9 cellular contexts compared by ENCODE assay signal in the genomic region with DNA sequence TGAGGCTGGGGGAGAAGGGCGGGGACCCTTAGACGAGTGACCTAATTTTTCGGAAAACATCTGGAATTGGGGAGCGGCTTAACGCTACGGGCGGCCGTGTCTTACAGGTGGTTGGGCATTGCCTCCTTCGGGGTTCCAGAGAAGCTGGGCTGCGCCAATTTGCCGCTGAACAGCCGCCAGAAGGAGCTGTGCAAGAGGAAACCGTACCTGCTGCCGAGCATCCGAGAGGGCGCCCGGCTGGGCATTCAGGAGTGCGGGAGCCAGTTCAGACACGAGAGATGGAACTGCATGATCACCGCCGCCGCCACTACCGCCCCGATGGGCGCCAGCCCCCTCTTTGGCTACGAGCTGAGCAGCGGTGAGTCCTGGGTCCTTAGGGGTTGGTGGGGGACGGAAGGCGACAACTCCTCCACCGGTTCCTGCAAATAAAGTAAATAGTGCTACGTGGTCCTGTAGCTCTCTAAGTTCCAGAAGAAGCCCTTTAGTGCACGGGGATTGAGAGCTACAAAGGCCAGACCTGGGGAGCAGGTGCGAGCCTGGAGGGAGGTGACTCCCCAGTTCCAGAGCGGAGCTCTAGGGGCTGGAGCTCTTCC. TPM values are rescaled to one million over a fixed set of nuclear protein-coding genes. Genes with fewer than 3 reads are reported as not detected.
DNase-seq lines count a peak whose midpoint lies in the region; FAIRE-seq and TF ChIP-seq lines count a peak whose summit lies in the region.
"Had no signal": no experiment of that assay in that cellular context is flagged by ENCODE, and none has a peak within 500 bp of the region (broad histone marks: within the 10 kb centered on the region; RNA-seq: fewer than 3 reads in every experiment).

No MANE protein-coding gene starts in this region.

- H3K27me3 Mint-ChIP-seq in activated T-helper 2 cell treated with anti-CD3 and anti-CD28 coated beads, Interferon-gamma antibody, Interleukin-2, Interleukin-4, amounts not matched to agents 10 μg/mL and 5 μg/mL and 100 μg/mL, durations not matched to agents 14 hours and 24 hours and 36 hours (ENCODE audit: low read depth) = peaks cover 64% of the 10 kb centered on the region

- H3K9me3 Mint-ChIP-seq in activated T-helper 2 cell treated with anti-CD3 and anti-CD28 coated beads, Interferon-gamma antibody, Interleukin-2, Interleukin-4, amounts not matched to agents 10 μg/mL and 5 μg/mL and 100 μg/mL, durations not matched to agents 14 hours and 24 hours and 36 hours = no peaks in the 10 kb centered on the region

- no peaks in the 10 kb centered on the region for H3K9me3 ChIP-seq in MG63

- no peaks in the 10 kb centered on the region for H3K36me3 ChIP-seq in MG63

- H3K4me3 Mint-ChIP-seq in activated T-helper 2 cell treated with anti-CD3 and anti-CD28 coated beads, Interferon-gamma antibody, Interleukin-2, Interleukin-4, amounts not matched to agents 10 μg/mL and 5 μg/mL and 100 μg/mL, durations not matched to agents 14 hours and 24 hours and 36 hours (ENCODE audit: low read depth) = peak overlapping the region; percentile 38

- no peak overlapping the region for H3K27ac Mint-ChIP-seq in activated T-helper 2 cell treated with anti-CD3 and anti-CD28 coated beads, Interferon-gamma antibody, Interleukin-2, Interleukin-4, amounts not matched to agents 10 μg/mL and 5 μg/mL and 100 μg/mL, durations not matched to agents 14 hours and 24 hours and 36 hours

- FAIRE-seq in D721Med (lab: Jason Lieb, UNC) = no peak

- H3K36me3 Mint-ChIP-seq in activated T-helper 2 cell treated with anti-CD3 and anti-CD28 coated beads, Interferon-gamma antibody, Interleukin-2, Interleukin-4, amounts not matched to agents 10 μg/mL and 5 μg/mL and 100 μg/mL, durations not matched to agents 14 hours and 24 hours and 36 hours (ENCODE audit: low read depth) = no peaks in the 10 kb centered on the region

- H3K4me1 Mint-ChIP-seq in activated T-helper 2 cell treated with anti-CD3 and anti-CD28 coated beads, Interferon-gamma antibody, Interleukin-2, Interleukin-4, amounts not matched to agents 10 μg/mL and 5 μg/mL and 100 μg/mL, durations not matched to agents 14 hours and 24 hours and 36 hours (ENCODE audit: low read depth) = peaks cover 11% of the 10 kb centered on the region

- no peak overlapping the region for H3K4me3 ChIP-seq in MG63

- DNase-seq in EL (peak; percentile 30), GM20000 (ENCODE audit: low spot score) (peak; percentile 59), MG63 (peak; percentile 9), iPS-NIHi11 (ENCODE audit: low spot score) (peak; percentile 69), D721Med (ENCODE audit: insufficient read length, low spot score) (no peak)
- no peak for DNase-seq in activated T-helper 2 cell treated with anti-CD3 and anti-CD28 coated beads, Interferon-gamma antibody, Interleukin-2, Interleukin-4, amounts not matched to agents 10 μg/mL and 5 μg/mL and 100 μg/mL, durations not matched to agents 14 hours and 24 hours and 36 hours (ENCODE audit: low spot score)
- peak; percentile 53 for DNase-seq in stimulated activated CD8-positive, alpha-beta memory T cell treated with anti-CD3 and anti-CD28 coated beads, Interleukin-4, amount 100 ng/mL, for 48 hours
- DNase-seq in central memory CD4-positive, alpha-beta T cell = no peak

- no peak for TF ChIP-seq CTCF in GM20000 (IDR thresholded peaks at IDR 0.05; ENCODE audit: extremely low read depth, missing control alignments)
- TF ChIP-seq CTCF in D721Med (IDR thresholded peaks at IDR 0.05; ENCODE audit: insufficient read depth, missing control alignments) = no peak

- intact Hi-C loops in activated T-helper 2 cell treated with anti-CD3 and anti-CD28 coated beads, Interferon-gamma antibody, Interleukin-2, Interleukin-4, amounts not matched to agents 10 μg/mL and 5 μg/mL and 100 μg/mL, durations not matched to agents 14 hours and 24 hours and 36 hours (cut with micrococcal nuclease) = loop anchor here (10.0 kb wide), 2 partner anchors 185 to 345 kb away; a partner anchor contains a TSS

- peaks cover 50% of the 10 kb centered on the region for H3K27me3 ChIP-seq in MG63

RNA-seq across cellular contexts. Expression of a gene that starts 0.8 kb away (rescaled TPM):
- total RNA-seq in MG63 (2014; rRNA removed; shearing (Covaris generic); ENCODE audit: low replicate concordance) = not detected in 2 replicates
- total RNA-seq in activated T-helper 2 cell treated with anti-CD3 and anti-CD28 coated beads, Interferon-gamma antibody, Interleukin-2, Interleukin-4, amounts not matched to agents 10 μg/mL and 5 μg/mL and 100 μg/mL, durations not matched to agents 14 hours and 24 hours and 36 hours = not detected in 2 replicates
- total RNA-seq: SK-MEL-5 had no signal

Comparison
In these comparisons a context has a peak if more than half of its experiments do, and no peak if none do; other contexts are left out.
1. DNase-seq: peak in EL (single experiment), GM20000 (single experiment), MG63 (single experiment), iPS-NIHi11 (single experiment) and stimulated activated CD8-positive, alpha-beta memory T cell treated with anti-CD3 and anti-CD28 coated beads, Interleukin-4, amount 100 ng/mL, for 48 hours (single experiment); none in activated T-helper 2 cell treated with anti-CD3 and anti-CD28 coated beads, Interferon-gamma antibody, Interleukin-2, Interleukin-4, amounts not matched to agents 10 μg/mL and 5 μg/mL and 100 μg/mL, durations not matched to agents 14 hours and 24 hours and 36 hours (single experiment), D721Med (single experiment) and central memory CD4-positive, alpha-beta T cell (single experiment).